Comparison of ENCODE assay signal across 9 cellular contexts in the genomic region with DNA sequence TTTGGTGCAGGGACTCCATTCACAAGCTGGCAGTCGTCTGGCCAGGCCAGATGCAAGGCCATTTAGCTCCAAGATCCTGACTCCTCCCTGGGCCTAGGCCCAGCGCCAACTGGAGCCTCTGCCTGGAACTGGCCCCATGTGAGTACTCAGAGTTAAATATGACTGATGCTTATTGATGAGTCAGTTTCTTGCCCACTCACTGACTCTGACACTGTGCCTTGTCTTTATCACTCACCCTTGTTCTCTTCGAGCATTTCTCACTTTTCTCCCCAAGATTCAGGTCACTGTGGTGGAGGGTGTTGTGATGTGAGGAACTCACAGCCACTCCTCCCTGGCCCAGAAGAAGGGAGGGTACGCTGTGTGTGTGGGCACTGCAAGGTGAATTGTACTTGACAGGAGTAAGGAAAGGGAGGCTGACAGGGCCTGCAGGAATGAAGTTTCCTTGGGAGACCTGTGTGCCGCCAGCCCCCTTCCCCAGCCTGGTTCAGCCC. TPM values are rescaled to one million over a fixed set of nuclear protein-coding genes. Genes with fewer than 3 reads are reported as not detected.
DNase-seq lines count a peak whose midpoint lies in the region; ATAC-seq and TF ChIP-seq lines count a peak whose summit lies in the region.
"Had no signal": no experiment of that assay in that cellular context is flagged by ENCODE, and none has a peak within 500 bp of the region (broad histone marks: within the 10 kb centered on the region; RNA-seq: fewer than 3 reads in every experiment).

No MANE protein-coding gene starts in this region.

- H3K79me2 ChIP-seq in DND-41 (ENCODE audit: insufficient read depth, low read length), result no peaks in the 10 kb centered on the region

- H2AFZ ChIP-seq in DND-41 (ENCODE audit: low read depth, low read length), result no peak overlapping the region
- H2AFZ ChIP-seq: PC-9 had no signal

- 42 to 59% (median 44%) methylated on average over 5 of the region's 5 CpGs for WGBS in psoas muscle, 3 donors
- WGBS in esophagus squamous epithelium, 2 donors, result 50 to 67% methylated on average over 3 to 4 of the region's 5 CpGs

- no peaks in the 10 kb centered on the region for H3K9me3 Mint-ChIP-seq in activated CD4-positive, alpha-beta T cell treated with anti-CD3 and anti-CD28 coated beads, Interleukin-2, amount 10 ng/mL, durations not matched to agents 24 days and 14 days

- no peak for ATAC-seq in DND-41 (ENCODE audit: insufficient read depth, low read depth)
- ATAC-seq in psoas muscle, result peak; percentile 89 to 96 (median 91)

- H3K27me3 Mint-ChIP-seq in activated CD4-positive, alpha-beta T cell treated with anti-CD3 and anti-CD28 coated beads, Interleukin-2, amount 10 ng/mL, durations not matched to agents 24 days and 14 days, result no peaks in the 10 kb centered on the region

- H3K4me1 Mint-ChIP-seq in activated CD4-positive, alpha-beta T cell treated with anti-CD3 and anti-CD28 coated beads, Interleukin-2, amount 10 ng/mL, durations not matched to agents 24 days and 14 days, result peaks cover 18% of the 10 kb centered on the region

- peaks cover 2% of the 10 kb centered on the region; the same call in 1 of the 2 replicates for H4K20me1 ChIP-seq in DND-41 (ENCODE audit: insufficient read depth, low read length)

- no peak for TF ChIP-seq CTCF in DND-41 (IDR thresholded peaks at IDR 0.05; ENCODE audit: borderline replicate concordance, extremely low read depth, low read length, poor library complexity, severe bottlenecking)
- no peak for TF ChIP-seq CTCF in psoas muscle (IDR thresholded peaks at IDR 0.05)
- TF ChIP-seq CTCF in esophagus squamous epithelium (IDR thresholded peaks at IDR 0.05), result no peak

- H3K9ac ChIP-seq in DND-41 (ENCODE audit: low read depth, low read length), result no peak overlapping the region

- H3K27me3 ChIP-seq in DND-41 (ENCODE audit: insufficient read depth, low read length, poor library complexity) (no peaks in the 10 kb centered on the region), psoas muscle (ENCODE audit: insufficient read depth in 3 of 3, low read length in 2 of 3) (no peaks in the 10 kb centered on the region), esophagus squamous epithelium (no peaks in the 10 kb centered on the region)

- H3K9me3 ChIP-seq in DND-41 (ENCODE audit: insufficient read depth, low read length, severe bottlenecking) (no peaks in the 10 kb centered on the region), psoas muscle (no peaks in the 10 kb centered on the region), esophagus squamous epithelium (no peaks in the 10 kb centered on the region)

- intact Hi-C loops in psoas muscle (cut with DNase I) (no loop called here), esophagus squamous epithelium (cut with DNase I) (no loop called here)
- intact Hi-C loops in activated CD4-positive, alpha-beta T cell treated with anti-CD3 and anti-CD28 coated beads, Interleukin-2, amount 10 ng/mL, durations not matched to agents 24 days and 14 days (cut with micrococcal nuclease), result no loop called here

- H3K4me3 ChIP-seq in DND-41 (ENCODE audit: low read depth in 1 of 2, low read length in 2 of 2) (no peak overlapping the region), psoas muscle (no peak overlapping the region), esophagus squamous epithelium (no peak overlapping the region)
- H3K4me3 ChIP-seq: PC-9 had no signal

- DNase-seq in DND-41, result no peak
- DNase-seq in RKO (ENCODE audit: low spot score), result peak; percentile 91
- peak; percentile 87 for DNase-seq in fibroblast of peridontal ligament (ENCODE audit: extremely low read depth)
- peak; percentile 89 to 92 for DNase-seq in psoas muscle
- DNase-seq in esophagus squamous epithelium (lab: John Stamatoyannopoulos, UW), result no peak
- no peak for DNase-seq in NCI-H2107 (lab: John Stamatoyannopoulos, UW)
- no peak for DNase-seq in activated CD4-positive, alpha-beta T cell treated with anti-CD3 and anti-CD28 coated beads, Interleukin-2, amount 50 U/mL, for 4 hours
- no peak for DNase-seq in activated CD4-positive, alpha-beta T cell treated with anti-CD3 and anti-CD28 coated beads, Interleukin-2, amount 10 ng/mL, durations not matched to agents 24 days and 14 days

- no peak overlapping the region for H3K4me3 Mint-ChIP-seq in activated CD4-positive, alpha-beta T cell treated with anti-CD3 and anti-CD28 coated beads, Interleukin-2, amount 10 ng/mL, durations not matched to agents 24 days and 14 days

- H3K27ac ChIP-seq in DND-41 (ENCODE audit: low read length) (0 out of 2 replicates have a peak overlapping the region, but pooled peaks have one; percentile 30), psoas muscle (peak overlapping the region; percentile 70), esophagus squamous epithelium (no peak overlapping the region)
- H3K27ac ChIP-seq: PC-9 had no signal

- H3K27ac Mint-ChIP-seq in activated CD4-positive, alpha-beta T cell treated with anti-CD3 and anti-CD28 coated beads, Interleukin-2, amount 10 ng/mL, durations not matched to agents 24 days and 14 days, result no peak overlapping the region

- TF ChIP-seq POLR2A in esophagus squamous epithelium (IDR thresholded peaks at IDR 0.05), result no peak

- H3K36me3 ChIP-seq in DND-41 (ENCODE audit: insufficient read depth, low read length) (peaks cover 27% of the 10 kb centered on the region), psoas muscle (ENCODE audit: insufficient read depth in 1 of 2, low read depth in 1 of 2) (peaks cover 0 to 13% of the 10 kb centered on the region in 2 donors), esophagus squamous epithelium (peaks cover 0 to 40% (median 4%) of the 10 kb centered on the region in 3 donors)

- H3K36me3 Mint-ChIP-seq in activated CD4-positive, alpha-beta T cell treated with anti-CD3 and anti-CD28 coated beads, Interleukin-2, amount 10 ng/mL, durations not matched to agents 24 days and 14 days (ENCODE audit: low read depth), result peaks cover 21% of the 10 kb centered on the region

- no peak overlapping the region for H3K4me2 ChIP-seq in DND-41 (ENCODE audit: insufficient read depth, low read length)
- H3K4me2 ChIP-seq: PC-9 had no signal

- H3K4me1 ChIP-seq in DND-41 (ENCODE audit: insufficient read depth, low read length) (0 out of 2 replicates have a peak, but pooled peaks cover 2% of the 10 kb centered on the region), psoas muscle (peaks cover 20% of the 10 kb centered on the region), esophagus squamous epithelium (peaks cover 10 to 44% (median 23%) of the 10 kb centered on the region in 3 donors)

RNA-seq across cellular contexts. Expression of a gene that starts 23.2 kb away (rescaled TPM):
- 1 to 10 TPM; 4.1 to 9.3 (median 6.3) TPM for total RNA-seq in psoas muscle
- 1 to 10 TPM; 3.5 to 4.7 (median 3.6) TPM for polyA plus RNA-seq in psoas muscle
- total RNA-seq in esophagus squamous epithelium, result 100 to 1,000 TPM in 1 of 4 donors, 10 to 100 TPM in 3; 31.0 to 110 (median 51.2) TPM
- 12.3 and 13.3 TPM in 2 replicates for total RNA-seq in activated CD4-positive, alpha-beta T cell treated with anti-CD3 and anti-CD28 coated beads, Interleukin-2, amount 10 ng/mL, durations not matched to agents 24 days and 14 days

RNA-seq across cellular contexts. Expression of a gene that starts 28.4 kb away (rescaled TPM):
- total RNA-seq in psoas muscle, result 10 to 100 TPM; 11.8 to 16.7 (median 14.2) TPM
- polyA plus RNA-seq in psoas muscle, result 10 to 100 TPM; 12.1 to 20.5 (median 15.5) TPM
- total RNA-seq in esophagus squamous epithelium, result 10 to 100 TPM; 12.0 to 25.7 (median 14.9) TPM
- total RNA-seq in activated CD4-positive, alpha-beta T cell treated with anti-CD3 and anti-CD28 coated beads, Interleukin-2, amount 10 ng/mL, durations not matched to agents 24 days and 14 days, result 36.0 and 40.2 TPM in 2 replicates

RNA-seq across cellular contexts. Expression of a gene that starts 49.4 kb away (rescaled TPM):
- total RNA-seq in psoas muscle (1 to 10 TPM; 5.8 to 9.6 (median 6.5) TPM), esophagus squamous epithelium (1 to 10 TPM; 3.9 to 8.8 (median 7.3) TPM)
- polyA plus RNA-seq in psoas muscle, result 1 to 10 TPM; 3.3 to 7.9 (median 4.1) TPM
- 11.4 and 12.0 TPM in 2 replicates for total RNA-seq in activated CD4-positive, alpha-beta T cell treated with anti-CD3 and anti-CD28 coated beads, Interleukin-2, amount 10 ng/mL, durations not matched to agents 24 days and 14 days

Comparison
In these comparisons a context has a peak if more than half of its experiments do, and no peak if none do; other contexts are left out.
1. DNase-seq: peak in RKO (single experiment), fibroblast of peridontal ligament (single experiment) and psoas muscle (2 of 2); none in DND-41 (single experiment), esophagus squamous epithelium (single experiment), NCI-H2107 (single experiment), activated CD4-positive, alpha-beta T cell treated with anti-CD3 and anti-CD28 coated beads, Interleukin-2, amount 50 U/mL, for 4 hours (0 of 2) and activated CD4-positive, alpha-beta T cell treated with anti-CD3 and anti-CD28 coated beads, Interleukin-2, amount 10 ng/mL, durations not matched to agents 24 days and 14 days (single experiment).
2. H3K27ac ChIP-seq: peak in DND-41 (single experiment) and psoas muscle (single experiment); none in esophagus squamous epithelium (0 of 4).